32 cellular contexts compared by ENCODE assay signal in genomic region chr9:112312139-112312538, GRCh38.
"Had no signal": no experiment of that assay in that cellular context is flagged by ENCODE, and none has a peak within 500 bp of the region (broad histone marks: within the 10 kb centered on the region; RNA-seq: fewer than 3 reads in every experiment).

No MANE protein-coding gene starts in this region.

- H3K27me3 Mint-ChIP-seq: activated CD4-positive, alpha-beta memory T cell treated with anti-CD3 and anti-CD28 coated beads, Interleukin-2, amount 10 ng/mL, durations not matched to agents 7 days and 5 days; activated CD4-positive, alpha-beta T cell treated with anti-CD3 and anti-CD28 coated beads, Interleukin-2, amount 10 ng/mL, durations not matched to agents 7 days and 5 days; activated naive CD8-positive, alpha-beta T cell treated with anti-CD3 and anti-CD28 coated beads for 36 hours; activated naive CD8-positive, alpha-beta T cell treated with anti-CD3 and anti-CD28 coated beads, Interleukin-2, amount 50 U/mL, for 24 hours; activated T-cell treated with anti-CD3 and anti-CD28 coated beads, Interleukin-2, amount 50 U/mL, for 24 hours; T-helper 17 cell had no signal

- H3K27ac ChIP-seq: adrenal gland, body of pancreas, cardiac muscle cell, colonic mucosa, epithelial cell of prostate, esophagus squamous epithelium, gastroesophageal sphincter had no signal

- DNase-seq: activated CD4-positive, alpha-beta memory T cell treated with anti-CD3 and anti-CD28 coated beads, Interleukin-2, amount 10 ng/mL, durations not matched to agents 7 days and 5 days; activated CD4-positive, alpha-beta T cell treated with anti-CD3 and anti-CD28 coated beads for 1 hour; activated CD4-positive, alpha-beta T cell treated with anti-CD3 and anti-CD28 coated beads for 4 hours; activated CD4-positive, alpha-beta T cell treated with anti-CD3 and anti-CD28 coated beads, Interleukin-2, amount 10 ng/mL, durations not matched to agents 7 days and 5 days; activated CD4-positive, alpha-beta T cell treated with anti-CD3 and anti-CD28 coated beads, Interleukin-2, amount 50 U/mL, for 4 hours; activated CD8-positive, alpha-beta memory T cell treated with anti-CD3 and anti-CD28 coated beads, Interleukin-2, amount 50 U/mL, for 48 hours; activated gamma-delta T cell; activated naive CD4-positive, alpha-beta T cell treated with anti-CD3 and anti-CD28 coated beads, Interleukin-2, amount 50 U/mL, for 16 hours; activated naive CD4-positive, alpha-beta T cell treated with Interleukin-2 at 50 U/mL for 16 hours; activated naive CD8-positive, alpha-beta T cell treated with anti-CD3 and anti-CD28 coated beads for 36 hours; activated naive CD8-positive, alpha-beta T cell treated with anti-CD3 and anti-CD28 coated beads, Interleukin-2, amount 50 U/mL, for 24 hours; activated T-cell treated with anti-CD3 and anti-CD28 coated beads for 4 hours; activated T-cell treated with anti-CD3 and anti-CD28 coated beads, Interleukin-2, amount 50 U/mL, for 24 hours; activated T-cell treated with anti-CD3 and anti-CD28 coated beads, Interleukin-2, amount 50 U/mL, for 72 hours; amygdala; aorta; body of pancreas; central memory CD4-positive, alpha-beta T cell; cerebellar nuclear complex; colonic mucosa; effector CD8-positive, alpha-beta T cell; esophagus squamous epithelium; foreskin melanocyte; head of caudate nucleus; T-helper 1 cell; T-helper 17 cell; T1000 had no signal

- H3K27ac Mint-ChIP-seq: activated CD4-positive, alpha-beta memory T cell treated with anti-CD3 and anti-CD28 coated beads, Interleukin-2, amount 10 ng/mL, durations not matched to agents 7 days and 5 days; activated CD4-positive, alpha-beta T cell treated with anti-CD3 and anti-CD28 coated beads, Interleukin-2, amount 10 ng/mL, durations not matched to agents 7 days and 5 days; activated naive CD8-positive, alpha-beta T cell treated with anti-CD3 and anti-CD28 coated beads, Interleukin-2, amount 50 U/mL, for 24 hours; activated T-cell treated with anti-CD3 and anti-CD28 coated beads, Interleukin-2, amount 50 U/mL, for 24 hours; T-helper 17 cell; T-helper 2 cell treated with Interferon-gamma antibody and Interleukin-4, amounts not matched to agents 5 μg/mL and 100 μg/mL, for 36 hours had no signal

- H3K9me3 Mint-ChIP-seq: activated CD4-positive, alpha-beta memory T cell treated with anti-CD3 and anti-CD28 coated beads, Interleukin-2, amount 10 ng/mL, durations not matched to agents 7 days and 5 days; activated naive CD8-positive, alpha-beta T cell treated with anti-CD3 and anti-CD28 coated beads for 36 hours; activated naive CD8-positive, alpha-beta T cell treated with anti-CD3 and anti-CD28 coated beads, Interleukin-2, amount 50 U/mL, for 24 hours; activated T-cell treated with anti-CD3 and anti-CD28 coated beads, Interleukin-2, amount 50 U/mL, for 24 hours; activated T-cell treated with anti-CD3 and anti-CD28 coated beads, Interleukin-2, amount 50 U/mL, for 72 hours had no signal

- ATAC-seq: activated naive CD8-positive, alpha-beta T cell treated with anti-CD3 and anti-CD28 coated beads, Interleukin-2, amount 50 U/mL, for 24 hours; activated T-cell treated with anti-CD3 and anti-CD28 coated beads, Interleukin-2, amount 50 U/mL, for 72 hours; body of pancreas; gastroesophageal sphincter; T-helper 17 cell had no signal

- H3K36me3 ChIP-seq: adrenal gland, cardiac muscle cell, colonic mucosa, esophagus squamous epithelium, gastroesophageal sphincter had no signal

- H3K27me3 ChIP-seq: adrenal gland, body of pancreas, cardiac muscle cell, colonic mucosa, esophagus squamous epithelium, gastroesophageal sphincter had no signal

- H3K4me3 ChIP-seq: adrenal gland, body of pancreas, cardiac muscle cell, colonic mucosa, esophagus squamous epithelium, gastroesophageal sphincter had no signal

- H3K4me3 Mint-ChIP-seq: activated CD4-positive, alpha-beta memory T cell treated with anti-CD3 and anti-CD28 coated beads, Interleukin-2, amount 10 ng/mL, durations not matched to agents 7 days and 5 days; activated CD4-positive, alpha-beta T cell treated with anti-CD3 and anti-CD28 coated beads, Interleukin-2, amount 10 ng/mL, durations not matched to agents 7 days and 5 days; activated naive CD8-positive, alpha-beta T cell treated with anti-CD3 and anti-CD28 coated beads for 36 hours; activated naive CD8-positive, alpha-beta T cell treated with anti-CD3 and anti-CD28 coated beads, Interleukin-2, amount 50 U/mL, for 24 hours; activated T-cell treated with anti-CD3 and anti-CD28 coated beads, Interleukin-2, amount 50 U/mL, for 24 hours; activated T-cell treated with anti-CD3 and anti-CD28 coated beads, Interleukin-2, amount 50 U/mL, for 72 hours; T-helper 17 cell; T-helper 2 cell treated with Interferon-gamma antibody and Interleukin-4, amounts not matched to agents 5 μg/mL and 100 μg/mL, for 36 hours had no signal

- H3K9me3 ChIP-seq: adrenal gland, body of pancreas, colonic mucosa, esophagus squamous epithelium, gastroesophageal sphincter had no signal
